In genomic region chr10:47361293-47361692, GRCh38 we compare ENCODE assay signal across 8 cellular contexts. TPM values are rescaled to one million over a fixed set of nuclear protein-coding genes. Genes with fewer than 3 reads are reported as not detected.
DNase-seq lines count a peak whose midpoint lies in the region; ATAC-seq and TF ChIP-seq lines count a peak whose summit lies in the region.

No MANE protein-coding gene starts in this region.

- no peaks in the 10 kb centered on the region for H4K20me1 ChIP-seq in GM23248 (ENCODE audit: insufficient read depth)
- no peaks in the 10 kb centered on the region for H4K20me1 ChIP-seq in SU-DHL-6 (ENCODE audit: low read depth, low read length)

- H3K9ac ChIP-seq in GM23248 = no peak overlapping the region
- no peak overlapping the region for H3K9ac ChIP-seq in SU-DHL-6 (ENCODE audit: low read length)

- no peak overlapping the region for H3K4me3 ChIP-seq in GM23248
- no peak overlapping the region for H3K4me3 ChIP-seq in SU-DHL-6 (ENCODE audit: insufficient read depth, low read length, poor library complexity, severe bottlenecking)

- TF ChIP-seq CTCF in SU-DHL-6 (IDR thresholded peaks at IDR 0.05; ENCODE audit: insufficient read depth, low read length, poor library complexity, severe bottlenecking) = peak; percentile 42

- in situ Hi-C loops in GM23248 (cut with MboI) = no loop called here

- H3K79me2 ChIP-seq in GM23248 (ENCODE audit: insufficient read depth) (no peaks in the 10 kb centered on the region), SU-DHL-6 (ENCODE audit: insufficient read depth, low read length) (no peaks in the 10 kb centered on the region)

- H2AFZ ChIP-seq in GM23248 = no peak overlapping the region
- no peak overlapping the region for H2AFZ ChIP-seq in SU-DHL-6 (ENCODE audit: low read depth, low read length, severe bottlenecking)

- ATAC-seq in HG02870 (IDR thresholded peaks at IDR 0.05; ENCODE audit: unreplicated experiment) = no peak
- no peak for ATAC-seq in GM21515 (IDR thresholded peaks at IDR 0.05; ENCODE audit: unreplicated experiment)

- H3K9me3 ChIP-seq in GM23248 (ENCODE audit: low read depth) (no peaks in the 10 kb centered on the region), SU-DHL-6 (ENCODE audit: insufficient read depth, low read length) (no peaks in the 10 kb centered on the region)

- H3K27ac ChIP-seq in GM23248 (no peak overlapping the region), SU-DHL-6 (ENCODE audit: low read depth, low read length) (no peak overlapping the region)

- DNase-seq in COLO668 (lab: John Stamatoyannopoulos, UW; ENCODE audit: unreplicated experiment) = peak; percentile 40
- DNase-seq in GM23248 = peak; percentile 44
- DNase-seq in germinal center (ENCODE audit: low spot score) = peak; percentile 38
- peak; percentile 9 for DNase-seq in renal cortical epithelial cell (ENCODE audit: low read depth)
- DNase-seq in stimulated activated naive CD4-positive, alpha-beta T cell treated with Interleukin-2 at 50 U/mL for 16 hours (lab: John Stamatoyannopoulos, UW) = no peak

- 52 to 53% methylated on average over 9 of the region's 9 CpGs for WGBS in GM23248 (ENCODE audit: low coverage in 1 of 2, low lambda C conversion rate in 2 of 2, missing lambda C conversion rate in 2 of 2), 2 experiments

- H3K36me3 ChIP-seq in GM23248 (ENCODE audit: low read depth) = no peaks in the 10 kb centered on the region
- H3K36me3 ChIP-seq in SU-DHL-6 (ENCODE audit: low read length) = no peaks in the 10 kb centered on the region

- H3K9me2 ChIP-seq in GM23248 (ENCODE audit: insufficient read depth) (no peaks in the 10 kb centered on the region), SU-DHL-6 (replicated peaks; ENCODE audit: insufficient read depth, low read length) (no peaks in the 10 kb centered on the region)

- H3K27me3 ChIP-seq in GM23248 (replicated peaks; ENCODE audit: insufficient read depth) (peaks cover 15% of the 10 kb centered on the region; the same call in 1 of the 2 replicates), SU-DHL-6 (ENCODE audit: low read length) (no peaks in the 10 kb centered on the region)

- no peaks in the 10 kb centered on the region for H3F3A ChIP-seq in GM23248 (ENCODE audit: insufficient read depth)
- H3F3A ChIP-seq in SU-DHL-6 (ENCODE audit: insufficient read depth) = no peaks in the 10 kb centered on the region

- H3K4me1 ChIP-seq in GM23248 (ENCODE audit: insufficient read depth) = no peaks in the 10 kb centered on the region

- H3K4me2 ChIP-seq in GM23248 (ENCODE audit: unreplicated experiment) (no peak overlapping the region), SU-DHL-6 (ENCODE audit: low read depth, low read length, poor library complexity, severe bottlenecking) (no peak overlapping the region)

RNA-seq across cellular contexts. Expression of gene RBP3, which starts 13.1 kb away (rescaled TPM):
- not detected in 2 replicates for total RNA-seq in GM23248 (2014; rRNA removed; shearing (Covaris generic))
- polyA plus RNA-seq in GM23248 (2016; fragmentation: Nextera tagmentation; extraction: Ambion mirVana) = not detected in 2 replicates
- total RNA-seq in renal cortical epithelial cell = not detected in 2 replicates

RNA-seq across cellular contexts. Expression of gene ZNF488, which starts 22.8 kb away (rescaled TPM):
- total RNA-seq in GM23248 (2014; rRNA removed; shearing (Covaris generic)) = not detected in 2 replicates
- 0.11 TPM in 1 of 2 replicates, not detected in the other for polyA plus RNA-seq in GM23248 (2016; fragmentation: Nextera tagmentation; extraction: Ambion mirVana)
- total RNA-seq in renal cortical epithelial cell = 0.17 and 0.25 TPM in 2 replicates

RNA-seq across cellular contexts. Expression of gene GDF2, which starts 39.0 kb away (rescaled TPM):
- not detected in 2 replicates for total RNA-seq in GM23248 (2014; rRNA removed; shearing (Covaris generic))
- not detected in 2 replicates for polyA plus RNA-seq in GM23248 (2016; fragmentation: Nextera tagmentation; extraction: Ambion mirVana)
- not detected in 2 replicates for total RNA-seq in renal cortical epithelial cell
